11 cellular contexts compared by ENCODE assay signal in genomic region chrX:116272328-116272727, GRCh38.
DNase-seq lines count a peak whose midpoint lies in the region; FAIRE-seq lines count a peak whose summit lies in the region.
"Had no signal": no experiment of that assay in that cellular context is flagged by ENCODE, and none has a peak within 500 bp of the region (broad histone marks: within the 10 kb centered on the region; RNA-seq: fewer than 3 reads in every experiment).

No MANE protein-coding gene starts in this region.

- DNase-seq in GM23248 (peak; percentile 86), SK-MEL-5 (ENCODE audit: low read depth, low spot score) (peak; percentile 38), fibroblast of the conjunctiva (ENCODE audit: low read depth) (peak; percentile 33), small intestine (peak; percentile 64), ureter (ENCODE audit: low spot score) (no peak)
- no peak for DNase-seq in activated CD4-positive, CD25-positive, alpha-beta regulatory T cell (lab: John Stamatoyannopoulos, UW)
- no peak for DNase-seq in stimulated activated naive CD4-positive, alpha-beta T cell treated with Interleukin-2 at 50 U/mL for 16 hours (lab: John Stamatoyannopoulos, UW)
- DNase-seq in stimulated activated CD4-positive, alpha-beta T cell treated with anti-CD3 and anti-CD28 coated beads, Interleukin-4, amount 100 ng/mL, for 4 hours, result no peak
- DNase-seq: activated naive CD4-positive, alpha-beta T cell treated with anti-CD3 and anti-CD28 coated beads for 36 hours; effector memory CD4-positive, alpha-beta T cell; stimulated activated naive CD8-positive, alpha-beta T cell treated with anti-CD3 and anti-CD28 coated beads, Interleukin-15, Interleukin-2, amounts not matched to agents 100 U/mL and 50 U/mL, for 24 hours had no signal

- 4 to 5% methylated on average over 3 of the region's 3 CpGs for WGBS in GM23248 (ENCODE audit: low coverage in 1 of 2, low lambda C conversion rate in 2 of 2, missing lambda C conversion rate in 2 of 2), 2 experiments
- 18 to 33% (median 28%) methylated on average over 3 of the region's 3 CpGs for WGBS in small intestine, 3 donors

- in situ Hi-C loops in GM23248 (cut with MboI) (no loop called here), SK-MEL-5 (cut with HindIII; ENCODE audit: low pct_unique_long_range_greater_than_20kb, low sequenced_read_pairs) (no loop called here)

- no peaks in the 10 kb centered on the region for H3K27me3 ChIP-seq in GM23248 (replicated peaks; ENCODE audit: insufficient read depth)
- H3K27me3 ChIP-seq in small intestine (ENCODE audit: control insufficient read depth in 2 of 2, insufficient read depth in 2 of 2, low read length in 2 of 2), result no peaks in the 10 kb centered on the region

- H3K4me1 ChIP-seq in GM23248 (ENCODE audit: insufficient read depth), result peaks cover 18% of the 10 kb centered on the region
- H3K4me1 ChIP-seq in small intestine (ENCODE audit: control insufficient read depth in 2 of 2, insufficient read depth in 1 of 2, low read depth in 1 of 2, low read length in 1 of 2), result no peaks in the 10 kb centered on the region

- FAIRE-seq in small intestine (lab: Jason Lieb, UNC), result no peak

- H3K36me3 ChIP-seq in GM23248 (ENCODE audit: low read depth), result no peaks in the 10 kb centered on the region
- no peaks in the 10 kb centered on the region for H3K36me3 ChIP-seq in small intestine (ENCODE audit: control insufficient read depth in 2 of 2, insufficient read depth in 2 of 2, low read length in 2 of 2)

- H4K20me1 ChIP-seq in GM23248 (ENCODE audit: insufficient read depth), result no peaks in the 10 kb centered on the region

- no peaks in the 10 kb centered on the region for H3K79me2 ChIP-seq in GM23248 (ENCODE audit: insufficient read depth)

- H3K9ac ChIP-seq in GM23248, result peak overlapping the region; percentile 62

- no peaks in the 10 kb centered on the region for H3K9me2 ChIP-seq in GM23248 (ENCODE audit: insufficient read depth)

- H3K4me3 ChIP-seq in GM23248, result no peak overlapping the region
- no peak overlapping the region for H3K4me3 ChIP-seq in small intestine (ENCODE audit: low read depth in 1 of 2, low read length in 2 of 2)

- H3K9me3 ChIP-seq in GM23248 (ENCODE audit: low read depth), result no peaks in the 10 kb centered on the region
- no peaks in the 10 kb centered on the region for H3K9me3 ChIP-seq in small intestine (ENCODE audit: control insufficient read depth, low read depth)

- peak overlapping the region; percentile 30; the same call in 1 of the 2 replicates for H2AFZ ChIP-seq in GM23248

- H3K27ac ChIP-seq in GM23248, result peak overlapping the region; percentile 93
- H3K27ac ChIP-seq in small intestine (ENCODE audit: low read depth in 1 of 2, low read length in 1 of 2), result peak overlapping the region in 1 of 2 donors; percentile 89

- H3K4me2 ChIP-seq in GM23248 (ENCODE audit: unreplicated experiment), result peak overlapping the region; percentile 41

- H3F3A ChIP-seq in GM23248 (ENCODE audit: insufficient read depth), result peaks cover 6% of the 10 kb centered on the region; the same call in 1 of the 2 replicates

Comparison
In these comparisons a context has a peak if more than half of its experiments do, and no peak if none do; other contexts are left out.
1. DNase-seq: peak in GM23248 (single experiment), SK-MEL-5 (single experiment), fibroblast of the conjunctiva (single experiment) and small intestine (single experiment); none in activated CD4-positive, CD25-positive, alpha-beta regulatory T cell (0 of 4), ureter (single experiment), stimulated activated naive CD4-positive, alpha-beta T cell treated with Interleukin-2 at 50 U/mL for 16 hours (single experiment) and stimulated activated CD4-positive, alpha-beta T cell treated with anti-CD3 and anti-CD28 coated beads, Interleukin-4, amount 100 ng/mL, for 4 hours (0 of 2).